Comparison of ENCODE assay signal across 10 cellular contexts in genomic region chr11:117870176-117870952, GRCh38. TPM values are rescaled to one million over a fixed set of nuclear protein-coding genes. Genes with fewer than 3 reads are reported as not detected.
DNase-seq lines count a peak whose midpoint lies in the region; ATAC-seq and TF ChIP-seq lines count a peak whose summit lies in the region.
"Had no signal": no experiment of that assay in that cellular context is flagged by ENCODE, and none has a peak within 500 bp of the region (broad histone marks: within the 10 kb centered on the region; RNA-seq: fewer than 3 reads in every experiment).

No MANE protein-coding gene starts in this region.

- no peaks in the 10 kb centered on the region for H3K9me3 ChIP-seq in OCI-LY7 (ENCODE audit: low read length)

- BruUV-seq in OCI-LY7 (replicated peaks; lab: Mats Ljungman, UMichigan) = no TSS peak

- TF ChIP-seq CTCF in OCI-LY7 (conservative IDR thresholded peaks at IDR 0.05; ENCODE audit: low read length) = no peak

- POLR2A ChIA-PET in activated CD8-positive, alpha-beta T cell treated with anti-CD3 and anti-CD28 coated beads, Interleukin-2, amount 10 ng/mL, durations not matched to agents 7 days and 5 days (lab: Charles Lee) = no interaction called here
- POLR2A ChIA-PET in OCI-LY7 (lab: Charles Lee) = interaction anchor here (0.6 kb wide), 1 partner anchor 175 kb away, joined by 4 read pairs; no protein-coding TSS in a partner anchor

- ATAC-seq in activated CD8-positive, alpha-beta T cell treated with anti-CD3 and anti-CD28 coated beads, Interleukin-2, amount 10 ng/mL, durations not matched to agents 7 days and 5 days = no peak
- ATAC-seq in GM21515 (IDR thresholded peaks at IDR 0.05; ENCODE audit: unreplicated experiment) = no peak

- no peaks in the 10 kb centered on the region for H3K79me2 ChIP-seq in OCI-LY7 (ENCODE audit: insufficient read depth, low read depth, low read length)

- CTCF ChIA-PET in activated CD8-positive, alpha-beta T cell treated with anti-CD3 and anti-CD28 coated beads, Interleukin-2, amount 10 ng/mL, durations not matched to agents 7 days and 5 days (lab: Charles Lee) = interaction anchor here (1.7 kb wide), 1 partner anchor 26 kb away, joined by 4 read pairs; no protein-coding TSS in a partner anchor
- CTCF ChIA-PET in OCI-LY7 (lab: Charles Lee; ENCODE audit: unreplicated experiment) = no interaction called here

- H3K4me3 ChIP-seq in OCI-LY7 (ENCODE audit: low read depth, low read length, poor library complexity, severe bottlenecking) = no peak overlapping the region

- peak; percentile 33 for DNase-seq in DMS 273 treated with DMSO at 0.1 percent for 48 hours (lab: John Stamatoyannopoulos, UW)
- peak; percentile 43 for DNase-seq in NCI-H128 (lab: John Stamatoyannopoulos, UW; ENCODE audit: unreplicated experiment)
- DNase-seq in cerebellar cortex (ENCODE audit: low spot score) = peak; percentile 49
- peak; percentile 62 for DNase-seq in pons (ENCODE audit: low spot score)
- no peak for DNase-seq in activated CD8-positive, alpha-beta T cell treated with anti-CD3 and anti-CD28 coated beads, Interleukin-2, amount 10 ng/mL, durations not matched to agents 7 days and 5 days
- no peak for DNase-seq in OCI-LY7 (ENCODE audit: low spot score)
- no peak for DNase-seq in activated T-cell treated with anti-CD3 and anti-CD28 coated beads, Interleukin-2, amount 50 U/mL, for 48 hours
- DNase-seq: erythroblast, left cardiac atrium had no signal

- no peaks in the 10 kb centered on the region for H3K36me3 ChIP-seq in OCI-LY7 (ENCODE audit: insufficient read depth, low read length)

- peaks cover 28% of the 10 kb centered on the region for H3K27me3 Mint-ChIP-seq in activated CD8-positive, alpha-beta T cell treated with anti-CD3 and anti-CD28 coated beads, Interleukin-2, amount 10 ng/mL, durations not matched to agents 7 days and 5 days (ENCODE audit: low read depth)

- no peak overlapping the region for H2AFZ ChIP-seq in OCI-LY7 (ENCODE audit: low read length)

- H3K27ac Mint-ChIP-seq in activated CD8-positive, alpha-beta T cell treated with anti-CD3 and anti-CD28 coated beads, Interleukin-2, amount 10 ng/mL, durations not matched to agents 7 days and 5 days = no peak overlapping the region

- intact Hi-C loops in OCI-LY7 (cut with micrococcal nuclease; ENCODE audit: unreplicated experiment) = no loop called here

- no peak overlapping the region for H3K27ac ChIP-seq in OCI-LY7 (ENCODE audit: low read depth, low read length, poor library complexity, severe bottlenecking)

- no peaks in the 10 kb centered on the region for H3K9me2 ChIP-seq in OCI-LY7 (ENCODE audit: insufficient read depth, low read length)

- peaks cover 33% of the 10 kb centered on the region for H3K4me1 Mint-ChIP-seq in activated CD8-positive, alpha-beta T cell treated with anti-CD3 and anti-CD28 coated beads, Interleukin-2, amount 10 ng/mL, durations not matched to agents 7 days and 5 days (ENCODE audit: low read depth)

- no peak overlapping the region for H3K4me2 ChIP-seq in OCI-LY7 (ENCODE audit: low read length)

- no peaks in the 10 kb centered on the region for H3K4me1 ChIP-seq in OCI-LY7 (ENCODE audit: insufficient read depth, low read length, poor library complexity, severe bottlenecking)

- no peaks in the 10 kb centered on the region for H3K9me3 Mint-ChIP-seq in activated CD8-positive, alpha-beta T cell treated with anti-CD3 and anti-CD28 coated beads, Interleukin-2, amount 10 ng/mL, durations not matched to agents 7 days and 5 days (ENCODE audit: insufficient read depth)

- no peaks in the 10 kb centered on the region for H4K20me1 ChIP-seq in OCI-LY7 (ENCODE audit: insufficient read depth, low read length)

- H3K4me3 Mint-ChIP-seq in activated CD8-positive, alpha-beta T cell treated with anti-CD3 and anti-CD28 coated beads, Interleukin-2, amount 10 ng/mL, durations not matched to agents 7 days and 5 days = no peak overlapping the region

- H3K36me3 Mint-ChIP-seq in activated CD8-positive, alpha-beta T cell treated with anti-CD3 and anti-CD28 coated beads, Interleukin-2, amount 10 ng/mL, durations not matched to agents 7 days and 5 days (ENCODE audit: low read depth) = no peaks in the 10 kb centered on the region

RNA-seq across cellular contexts. Expression of gene FXYD6, which starts 6.1 kb away (rescaled TPM):
- total RNA-seq in activated CD8-positive, alpha-beta T cell treated with anti-CD3 and anti-CD28 coated beads, Interleukin-2, amount 10 ng/mL, durations not matched to agents 7 days and 5 days = under 1 TPM in 1 of 2 experiments, not detected in 1; 0.24 TPM
- not detected in 2 replicates for total RNA-seq in OCI-LY7 (2014; rRNA removed; shearing (Covaris generic))
- total RNA-seq in OCI-LY7 (2022) = not detected in 2 replicates

RNA-seq across cellular contexts. Expression of gene FXYD2, which starts 45.8 kb away (rescaled TPM):
- total RNA-seq in activated CD8-positive, alpha-beta T cell treated with anti-CD3 and anti-CD28 coated beads, Interleukin-2, amount 10 ng/mL, durations not matched to agents 7 days and 5 days = 10 to 100 TPM; 22.5 to 24.3 TPM
- not detected in 2 replicates for total RNA-seq in OCI-LY7 (2014; rRNA removed; shearing (Covaris generic))
- not detected in 2 replicates for total RNA-seq in OCI-LY7 (2022)

RNA-seq across cellular contexts. Expression of gene TMPRSS13, which starts 58.8 kb away (rescaled TPM):
- 1 to 10 TPM; 1.8 to 2.5 TPM for total RNA-seq in activated CD8-positive, alpha-beta T cell treated with anti-CD3 and anti-CD28 coated beads, Interleukin-2, amount 10 ng/mL, durations not matched to agents 7 days and 5 days
- 0.33 and 0.79 TPM in 2 replicates for total RNA-seq in OCI-LY7 (2014; rRNA removed; shearing (Covaris generic))
- total RNA-seq in OCI-LY7 (2022) = 0.85 and 1.1 TPM in 2 replicates

Comparison
In these comparisons a context has a peak if more than half of its experiments do, and no peak if none do; other contexts are left out.
1. DNase-seq: peak in DMS 273 treated with DMSO at 0.1 percent for 48 hours (single experiment), NCI-H128 (single experiment), cerebellar cortex (single experiment) and pons (single experiment); none in activated CD8-positive, alpha-beta T cell treated with anti-CD3 and anti-CD28 coated beads, Interleukin-2, amount 10 ng/mL, durations not matched to agents 7 days and 5 days (single experiment), OCI-LY7 (single experiment) and activated T-cell treated with anti-CD3 and anti-CD28 coated beads, Interleukin-2, amount 50 U/mL, for 48 hours (0 of 2).
2. RNA of gene FXYD2, which starts 45.8 kb away (total RNA-seq): 22.5 to 24.3 TPM in activated CD8-positive, alpha-beta T cell treated with anti-CD3 and anti-CD28 coated beads, Interleukin-2, amount 10 ng/mL, durations not matched to agents 7 days and 5 days; not detected in OCI-LY7; every median in the first group is over 10 times any median in the second.